Comparison of ENCODE assay signal across 16 cellular contexts in the genomic region with DNA sequence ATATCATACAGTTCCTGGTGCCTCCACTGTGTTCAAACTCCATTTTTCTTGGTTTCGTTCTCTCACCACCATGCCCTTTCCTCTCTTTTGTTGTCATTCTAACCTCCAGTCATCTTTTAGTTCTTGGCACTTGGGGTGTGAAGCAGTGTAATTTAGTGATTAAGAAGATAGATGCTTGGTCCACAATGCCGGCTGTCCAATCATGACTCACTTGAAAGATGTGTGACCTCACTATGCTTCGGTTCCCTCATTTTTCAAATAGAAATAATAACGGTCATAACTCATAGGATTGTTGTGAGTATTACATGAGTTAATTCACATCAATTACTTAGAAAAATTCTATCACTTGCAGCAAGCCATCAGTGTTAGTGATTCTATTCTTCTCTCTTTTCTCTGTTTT.
"Had no signal": no experiment of that assay in that cellular context is flagged by ENCODE, and none has a peak within 500 bp of the region (broad histone marks: within the 10 kb centered on the region; RNA-seq: fewer than 3 reads in every experiment).

No MANE protein-coding gene starts in this region.

- H3K4me3 ChIP-seq: dorsolateral prefrontal cortex, gastrocnemius medialis, heart right ventricle, psoas muscle, sigmoid colon had no signal

- DNase-seq: cortex of kidney; dorsolateral prefrontal cortex; effector CD8-positive, alpha-beta T cell; gastrocnemius medialis; heart right ventricle; mesendoderm; naive B cell; nephron progenitor cell; psoas muscle; retina; sigmoid colon; small intestine; stimulated activated CD4-positive, alpha-beta T cell treated with anti-CD3 and anti-CD28 coated beads, Interleukin-12 subunit alpha, Interleukin-12 subunit beta, amount 100 ng/mL, for 4 hours; stimulated activated CD4-positive, alpha-beta T cell treated with anti-CD3 and anti-CD28 coated beads, Interleukin-2, amount 100 ng/mL, for 48 hours; stimulated activated naive CD4-positive, alpha-beta T cell treated with Interleukin-2 at 50 U/mL for 16 hours; trophoblast cell had no signal
